10 cellular contexts compared by ENCODE assay signal in the genomic region with DNA sequence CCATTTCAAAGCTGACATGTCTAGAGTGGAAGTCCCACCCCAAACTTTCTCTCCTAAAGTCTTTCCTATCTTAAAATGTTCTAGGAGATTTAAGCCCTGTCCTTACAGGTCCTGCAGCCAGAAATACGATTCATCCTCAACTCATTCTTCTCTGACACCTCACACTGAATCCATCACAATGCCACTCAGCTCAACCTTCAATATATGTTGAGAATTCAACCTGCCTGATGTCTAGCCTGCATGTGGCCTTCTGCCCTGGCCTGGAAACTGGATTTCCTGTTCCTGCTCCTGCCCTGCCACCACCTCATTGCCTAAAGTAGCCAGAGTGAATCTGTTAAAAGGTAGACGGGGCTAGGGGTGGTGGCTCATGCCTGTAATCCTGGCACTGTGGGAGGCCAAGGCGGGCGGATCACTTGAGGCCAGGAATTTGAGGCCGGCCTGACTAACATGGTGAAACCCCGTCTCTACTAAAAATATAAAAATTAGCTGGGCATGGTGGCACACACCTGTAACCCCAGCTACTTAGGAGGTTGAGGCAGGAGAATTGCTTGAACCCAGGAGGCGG.
"Had no signal": no experiment of that assay in that cellular context is flagged by ENCODE, and none has a peak within 500 bp of the region (broad histone marks: within the 10 kb centered on the region; RNA-seq: fewer than 3 reads in every experiment).

No MANE protein-coding gene starts in this region.

- H3K36me3 ChIP-seq: HAP-1 had no signal

- ATAC-seq: HCT116, HepG2 had no signal

- H3K27ac Mint-ChIP-seq: HFFc6, IgD-negative memory B cell had no signal

- H3K27me3 Mint-ChIP-seq: IgD-negative memory B cell had no signal

- H3K4me3 Mint-ChIP-seq: HFFc6, IgD-negative memory B cell had no signal

- FAIRE-seq: HepG2 had no signal

- H3K27ac ChIP-seq: GM23248, HL-60 had no signal

- H3K4me3 ChIP-seq: GM23248, HAP-1 had no signal

- H3K9me3 Mint-ChIP-seq: HFFc6, IgD-negative memory B cell had no signal

- H3K4me1 Mint-ChIP-seq: IgD-negative memory B cell had no signal

- H3K4me1 ChIP-seq: HAP-1 had no signal

- H3K36me3 Mint-ChIP-seq: IgD-negative memory B cell had no signal

- DNase-seq: GM23248, GOT3, H7, HFFc6, KBM-7 had no signal
